ENCODE assay signal across 20 cellular contexts in the genomic region with DNA sequence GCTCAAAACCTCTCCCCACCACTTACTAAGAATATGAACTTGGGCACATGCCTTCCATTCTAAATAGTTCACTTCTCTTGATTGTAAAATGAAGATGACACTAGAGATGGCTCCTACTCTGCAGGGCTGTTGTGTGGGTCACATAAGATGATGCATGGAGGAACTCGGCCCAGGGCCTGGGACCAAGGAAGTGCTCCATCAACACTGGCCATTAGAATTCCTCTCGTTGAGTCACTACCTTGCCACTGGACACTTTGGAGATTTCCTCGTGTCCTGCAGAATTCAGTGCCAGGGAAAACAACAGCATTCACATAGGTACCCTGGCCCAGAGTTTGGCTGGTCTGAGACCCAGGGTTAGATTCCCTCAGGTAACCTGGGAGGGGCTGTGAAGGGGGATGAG. TPM values are rescaled to one million over a fixed set of nuclear protein-coding genes. Genes with fewer than 3 reads are reported as not detected.
DNase-seq lines count a peak whose midpoint lies in the region; TF ChIP-seq lines count a peak whose summit lies in the region.
"Had no signal": no experiment of that assay in that cellular context is flagged by ENCODE, and none has a peak within 500 bp of the region (broad histone marks: within the 10 kb centered on the region; RNA-seq: fewer than 3 reads in every experiment).

No MANE protein-coding gene starts in this region.

- DNase-seq in AG08395 (ENCODE audit: low spot score) (peak; percentile 41), GM23248 (peak; percentile 43), colonic mucosa (no peak), T-helper 9 cell (no peak), hypothalamus (lab: John Stamatoyannopoulos, UW) (no peak)
- no peak for DNase-seq in T-helper 2 cell treated with Interferon-gamma antibody and Interleukin-4, amounts not matched to agents 5 μg/mL and 100 μg/mL, for 36 hours (ENCODE audit: low spot score)
- DNase-seq in effector memory CD4-positive, alpha-beta T cell, result no peak
- DNase-seq: 8988T; CD4-positive, alpha-beta memory T cell; DMS53; HCEC 1CT; NCI-H1105 treated with DMSO at 0.1 percent for 48 hours; NCI-H1694; NCI-H2081 treated with DMSO at 0.1 percent for 48 hours; NCI-H446 treated with DMSO at 0.1 percent for 48 hours; NCI-H69 had no signal

- in situ Hi-C loops in GM23248 (cut with MboI), result no loop called here

- H2AFZ ChIP-seq in GM23248, result no peak overlapping the region

- peaks cover 11% of the 10 kb centered on the region for H3K27me3 Mint-ChIP-seq in T-helper 2 cell treated with Interferon-gamma antibody and Interleukin-4, amounts not matched to agents 5 μg/mL and 100 μg/mL, for 36 hours (ENCODE audit: low read depth)

- no peak overlapping the region for H3K4me3 Mint-ChIP-seq in T-helper 2 cell treated with Interferon-gamma antibody and Interleukin-4, amounts not matched to agents 5 μg/mL and 100 μg/mL, for 36 hours
- H3K4me3 Mint-ChIP-seq: CD4-positive, alpha-beta memory T cell had no signal

- H3K4me1 Mint-ChIP-seq in T-helper 2 cell treated with Interferon-gamma antibody and Interleukin-4, amounts not matched to agents 5 μg/mL and 100 μg/mL, for 36 hours (ENCODE audit: low read depth), result no peaks in the 10 kb centered on the region
- H3K4me1 Mint-ChIP-seq: CD4-positive, alpha-beta memory T cell had no signal

- H3K36me3 Mint-ChIP-seq in T-helper 2 cell treated with Interferon-gamma antibody and Interleukin-4, amounts not matched to agents 5 μg/mL and 100 μg/mL, for 36 hours (ENCODE audit: low read depth), result no peaks in the 10 kb centered on the region
- H3K36me3 Mint-ChIP-seq: CD4-positive, alpha-beta memory T cell had no signal

- WGBS in GM23248 (ENCODE audit: low coverage in 1 of 2, low lambda C conversion rate in 2 of 2, missing lambda C conversion rate in 2 of 2), 2 experiments, result 32 to 37% methylated on average over 3 of the region's 3 CpGs

- no peaks in the 10 kb centered on the region for H3F3A ChIP-seq in GM23248 (ENCODE audit: insufficient read depth)

- no peak overlapping the region for H3K4me2 ChIP-seq in GM23248 (ENCODE audit: unreplicated experiment)

- no peak overlapping the region for H3K4me3 ChIP-seq in GM23248
- no peak overlapping the region for H3K4me3 ChIP-seq in colonic mucosa
- H3K4me3 ChIP-seq in mucosa of rectum (ENCODE audit: low read length in 2 of 2), result peak overlapping the region in 1 of 2 donors; percentile 31
- H3K4me3 ChIP-seq in effector memory CD4-positive, alpha-beta T cell (ENCODE audit: insufficient read depth, low read depth, low read length, poor library complexity, severe bottlenecking), result no peak overlapping the region
- H3K4me3 ChIP-seq: K562, SJSA1 had no signal

- H3K36me3 ChIP-seq in GM23248 (ENCODE audit: low read depth), result no peaks in the 10 kb centered on the region
- no peaks in the 10 kb centered on the region for H3K36me3 ChIP-seq in colonic mucosa
- H3K36me3 ChIP-seq in mucosa of rectum (ENCODE audit: control insufficient read depth in 2 of 2, insufficient read depth in 2 of 2, low read length in 2 of 2), result peaks cover 11 to 15% of the 10 kb centered on the region in 2 donors
- no peaks in the 10 kb centered on the region for H3K36me3 ChIP-seq in effector memory CD4-positive, alpha-beta T cell (ENCODE audit: control insufficient read depth, insufficient read depth, low read length)
- H3K36me3 ChIP-seq: SJSA1 had no signal

- no peaks in the 10 kb centered on the region for H3K9me3 ChIP-seq in GM23248 (ENCODE audit: low read depth)
- no peaks in the 10 kb centered on the region for H3K9me3 ChIP-seq in colonic mucosa
- H3K9me3 ChIP-seq in mucosa of rectum (ENCODE audit: control insufficient read depth in 2 of 2, low read length in 2 of 2), result no peaks in the 10 kb centered on the region
- no peaks in the 10 kb centered on the region for H3K9me3 ChIP-seq in effector memory CD4-positive, alpha-beta T cell (ENCODE audit: control insufficient read depth, low read length)
- H3K9me3 ChIP-seq: SJSA1 had no signal

- no peak for TF ChIP-seq CTCF in colonic mucosa (IDR thresholded peaks at IDR 0.05)

- no peaks in the 10 kb centered on the region for H4K20me1 ChIP-seq in GM23248 (ENCODE audit: insufficient read depth)

- H3K4me1 ChIP-seq in GM23248 (ENCODE audit: insufficient read depth), result no peaks in the 10 kb centered on the region
- peaks cover 13% of the 10 kb centered on the region for H3K4me1 ChIP-seq in colonic mucosa
- H3K4me1 ChIP-seq in mucosa of rectum (ENCODE audit: control insufficient read depth in 2 of 2, insufficient read depth in 2 of 2, low read length in 2 of 2), result peaks cover 42 to 50% of the 10 kb centered on the region in 2 donors
- H3K4me1 ChIP-seq in effector memory CD4-positive, alpha-beta T cell (ENCODE audit: control insufficient read depth, insufficient read depth, low read length, poor library complexity, severe bottlenecking), result no peaks in the 10 kb centered on the region

- H3K9me2 ChIP-seq in GM23248 (ENCODE audit: insufficient read depth), result no peaks in the 10 kb centered on the region

- no peaks in the 10 kb centered on the region for H3K27me3 ChIP-seq in GM23248 (replicated peaks; ENCODE audit: insufficient read depth)
- H3K27me3 ChIP-seq in colonic mucosa, result no peaks in the 10 kb centered on the region
- H3K27me3 ChIP-seq in mucosa of rectum (ENCODE audit: control insufficient read depth in 2 of 2, insufficient read depth in 2 of 2, low read length in 2 of 2), result no peaks in the 10 kb centered on the region
- no peaks in the 10 kb centered on the region for H3K27me3 ChIP-seq in effector memory CD4-positive, alpha-beta T cell (replicated peaks; ENCODE audit: control insufficient read depth, insufficient read depth, low read length, poor library complexity, severe bottlenecking)
- H3K27me3 ChIP-seq: SJSA1 had no signal

- H3K9ac ChIP-seq in GM23248 (no peak overlapping the region), colonic mucosa (ENCODE audit: low read depth in 2 of 2, low read length in 2 of 2) (peak overlapping the region in 1 of 2 donors; percentile 76), mucosa of rectum (ENCODE audit: low read depth in 1 of 2, low read length in 2 of 2) (no peak overlapping the region)

- no peak overlapping the region for H3K27ac ChIP-seq in GM23248
- H3K27ac ChIP-seq in colonic mucosa, result peak overlapping the region; percentile 72
- H3K27ac ChIP-seq in mucosa of rectum (ENCODE audit: low read depth in 2 of 2, low read length in 2 of 2), result peak overlapping the region; percentile 78 to 80
- no peak overlapping the region for H3K27ac ChIP-seq in effector memory CD4-positive, alpha-beta T cell (ENCODE audit: insufficient read depth, low read length, poor library complexity, severe bottlenecking)
- H3K27ac ChIP-seq: SJSA1 had no signal

- no peaks in the 10 kb centered on the region for H3K79me2 ChIP-seq in GM23248 (ENCODE audit: insufficient read depth)

- H3K9me3 Mint-ChIP-seq in T-helper 2 cell treated with Interferon-gamma antibody and Interleukin-4, amounts not matched to agents 5 μg/mL and 100 μg/mL, for 36 hours, result no peaks in the 10 kb centered on the region
- H3K9me3 Mint-ChIP-seq: CD4-positive, alpha-beta memory T cell had no signal

- H3K27ac Mint-ChIP-seq in T-helper 2 cell treated with Interferon-gamma antibody and Interleukin-4, amounts not matched to agents 5 μg/mL and 100 μg/mL, for 36 hours, result no peak overlapping the region
- H3K27ac Mint-ChIP-seq: CD4-positive, alpha-beta memory T cell had no signal

- intact Hi-C loops in colonic mucosa (cut with DNase I), result no loop called here

RNA-seq across cellular contexts. Expression of gene HNF1B, which starts 18.6 kb away (rescaled TPM):
- not detected in 2 replicates for total RNA-seq in GM23248 (2014; rRNA removed; shearing (Covaris generic))
- not detected in 2 replicates for polyA plus RNA-seq in GM23248 (2016; fragmentation: Nextera tagmentation; extraction: Ambion mirVana)
- total RNA-seq in colonic mucosa, result 10 to 100 TPM; 28.0 to 34.8 TPM
- total RNA-seq: CD4-positive, alpha-beta memory T cell; K562; SJSA1 had no signal
- polyA plus RNA-seq: BJ; CD4-positive, alpha-beta memory T cell; K562 had no signal

Comparison
In these comparisons a context has a peak if more than half of its experiments do, and no peak if none do; other contexts are left out.
1. DNase-seq: peak in AG08395 (single experiment) and GM23248 (single experiment); none in colonic mucosa (single experiment), T-helper 2 cell treated with Interferon-gamma antibody and Interleukin-4, amounts not matched to agents 5 μg/mL and 100 μg/mL, for 36 hours (single experiment), T-helper 9 cell (single experiment), effector memory CD4-positive, alpha-beta T cell (0 of 3) and hypothalamus (0 of 51).
2. H3K27ac ChIP-seq: peak in colonic mucosa (single experiment) and mucosa of rectum (2 of 2); none in GM23248 (single experiment) and effector memory CD4-positive, alpha-beta T cell (single experiment).
3. RNA of gene HNF1B, which starts 18.6 kb away (total RNA-seq): 28.0 to 34.8 TPM in colonic mucosa; not detected in GM23248; every median in the first group is over 10 times any median in the second.